11 cellular contexts compared by ENCODE assay signal in genomic region chr2:188984126-188984525, GRCh38. TPM values are rescaled to one million over a fixed set of nuclear protein-coding genes. Genes with fewer than 3 reads are reported as not detected.
A peak's percentile ranks its signal among the peaks of the same experiment; 100 is the strongest.
DNase-seq lines count a peak whose midpoint lies in the region; ATAC-seq and TF ChIP-seq lines count a peak whose summit lies in the region.
"Had no signal": no experiment of that assay in that cellular context is flagged by ENCODE, and none has a peak within 500 bp of the region (broad histone marks: within the 10 kb centered on the region; RNA-seq: fewer than 3 reads in every experiment).

No MANE protein-coding gene starts in this region.

- intact Hi-C loops in naive thymus-derived CD4-positive, alpha-beta T cell (cut with micrococcal nuclease): no loop called here
- intact Hi-C loops in lower lobe of right lung (cut with DNase I): no loop called here

- no peaks in the 10 kb centered on the region for H3K27me3 ChIP-seq in AG04450 (ENCODE audit: control insufficient read depth, insufficient read depth, low read length)
- H3K27me3 ChIP-seq in naive thymus-derived CD4-positive, alpha-beta T cell (ENCODE audit: control insufficient read depth in 2 of 2, insufficient read depth in 2 of 2, low read length in 2 of 2): no peaks in the 10 kb centered on the region
- H3K27me3 ChIP-seq in lower lobe of right lung (ENCODE audit: low read depth): no peaks in the 10 kb centered on the region

- TF ChIP-seq CTCF in AG04450 (IDR thresholded peaks at IDR 0.05; ENCODE audit: low read depth, low read length) (peak; percentile 46), lower lobe of right lung (IDR thresholded peaks at IDR 0.05) (no peak)

- POLR2A ChIA-PET in AG04450 (lab: Yijun Ruan, JAX): interaction anchor here (1.3 to 1.6 kb wide), 2 partner anchors 21 to 30 kb away, joined by 3 to 4 read pairs; no protein-coding TSS in a partner anchor
- POLR2A ChIA-PET in naive thymus-derived CD4-positive, alpha-beta T cell (lab: Charles Lee): no interaction called here

- no peaks in the 10 kb centered on the region for H3K4me1 ChIP-seq in naive thymus-derived CD4-positive, alpha-beta T cell (ENCODE audit: control insufficient read depth in 2 of 2, insufficient read depth in 2 of 2, low read length in 2 of 2)
- no peaks in the 10 kb centered on the region for H3K4me1 ChIP-seq in lower lobe of right lung

- H3K36me3 Mint-ChIP-seq in naive thymus-derived CD4-positive, alpha-beta T cell: no peaks in the 10 kb centered on the region

- DNase-seq in AG04450 (ENCODE audit: low read depth, low spot score) (no peak), LHCN-M2 (ENCODE audit: low read depth) (peak; percentile 60), dedifferentiated amniotic fluid mesenchymal stem cell (ENCODE audit: extremely low spot score) (peak; percentile 75), myocyte (ENCODE audit: low read depth) (peak; percentile 59), NCI-H187 (lab: John Stamatoyannopoulos, UW) (no peak), HCEC 1CT (no peak), lower lobe of right lung (no peak)
- DNase-seq in naive thymus-derived CD4-positive, alpha-beta T cell: no peak
- DNase-seq: activated naive CD4-positive, alpha-beta T cell treated with anti-CD3 and anti-CD28 coated beads, Interleukin-2, amount 50 U/mL, for 16 hours; DMS79 treated with DMSO at 0.1 percent for 48 hours; WERI-Rb-1 had no signal

- H3K27me3 Mint-ChIP-seq in naive thymus-derived CD4-positive, alpha-beta T cell: peaks cover 0 to 4% (median under 1%) of the 10 kb centered on the region in 5 donors

- H3K4me3 ChIP-seq in AG04450 (ENCODE audit: low read depth, low read length): no peak overlapping the region
- H3K4me3 ChIP-seq in naive thymus-derived CD4-positive, alpha-beta T cell (ENCODE audit: low read length): no peak overlapping the region
- no peak overlapping the region for H3K4me3 ChIP-seq in lower lobe of right lung

- no peak overlapping the region for H3K27ac Mint-ChIP-seq in naive thymus-derived CD4-positive, alpha-beta T cell

- H3K9me3 ChIP-seq in AG04450 (ENCODE audit: control insufficient read depth, insufficient read depth, low read length): no peaks in the 10 kb centered on the region
- no peaks in the 10 kb centered on the region for H3K9me3 ChIP-seq in naive thymus-derived CD4-positive, alpha-beta T cell (ENCODE audit: control insufficient read depth in 2 of 3, low read length in 3 of 3)
- H3K9me3 ChIP-seq in lower lobe of right lung: no peaks in the 10 kb centered on the region

- no peaks in the 10 kb centered on the region for H3K36me3 ChIP-seq in naive thymus-derived CD4-positive, alpha-beta T cell (ENCODE audit: control insufficient read depth in 2 of 3, insufficient read depth in 3 of 3, low read length in 3 of 3)
- H3K36me3 ChIP-seq in lower lobe of right lung: no peaks in the 10 kb centered on the region
- H3K36me3 ChIP-seq: WERI-Rb-1 had no signal

- H3K4me3 Mint-ChIP-seq in naive thymus-derived CD4-positive, alpha-beta T cell: no peak overlapping the region

- no peaks in the 10 kb centered on the region for H3K4me1 Mint-ChIP-seq in naive thymus-derived CD4-positive, alpha-beta T cell

- no peak for ATAC-seq in naive thymus-derived CD4-positive, alpha-beta T cell
- no peak for ATAC-seq in lower lobe of right lung

- no peaks in the 10 kb centered on the region for H3K9me3 Mint-ChIP-seq in naive thymus-derived CD4-positive, alpha-beta T cell

- CTCF ChIA-PET in AG04450 (lab: Charles Lee): interaction anchor here (0.6 to 4.1 kb wide), 11 partner anchors 9 to 465 kb away, joined by 3 to 56 read pairs (median 4); partner anchors contain the start of gene COL3A1
- CTCF ChIA-PET in naive thymus-derived CD4-positive, alpha-beta T cell (lab: Charles Lee): no interaction called here

- H3K27ac ChIP-seq in AG04450 (ENCODE audit: low read depth, low read length): no peak overlapping the region
- H3K27ac ChIP-seq in naive thymus-derived CD4-positive, alpha-beta T cell (ENCODE audit: low read depth, low read length): no peak overlapping the region
- no peak overlapping the region for H3K27ac ChIP-seq in lower lobe of right lung
- H3K27ac ChIP-seq: WERI-Rb-1 had no signal

RNA-seq across cellular contexts. Expression of gene COL3A1, which starts 10.0 kb away (rescaled TPM):
- 1,314 and 1,396 TPM in 2 replicates for polyA plus RNA-seq in AG04450 (2011; rRNA removed)
- polyA minus RNA-seq in AG04450 (2011; rRNA and poly(A)+ RNA removed): 1,277 and 1,281 TPM in 2 replicates
- 569 and 602 TPM in 2 replicates for total RNA-seq in LHCN-M2 (2014; rRNA removed)
- polyA plus RNA-seq in LHCN-M2 (2012): 167 TPM
- total RNA-seq in myocyte: 1,311 and 1,575 TPM in 2 replicates
- 1,093 TPM for polyA plus RNA-seq in myocyte (2012)
- total RNA-seq in naive thymus-derived CD4-positive, alpha-beta T cell: under 1 TPM in 1 of 5 experiments, not detected in 4; 0.27 TPM
- not detected for polyA plus RNA-seq in naive thymus-derived CD4-positive, alpha-beta T cell
- 187 TPM for total RNA-seq in lower lobe of right lung

Comparison
In these comparisons a context has a peak if more than half of its experiments do, and no peak if none do; other contexts are left out.
1. DNase-seq: peak in LHCN-M2 (single experiment), dedifferentiated amniotic fluid mesenchymal stem cell (single experiment) and myocyte (single experiment); none in AG04450 (single experiment), NCI-H187 (0 of 2), HCEC 1CT (single experiment), naive thymus-derived CD4-positive, alpha-beta T cell (0 of 9) and lower lobe of right lung (single experiment).
2. RNA of gene COL3A1, which starts 10.0 kb away (total RNA-seq): 1,311 to 1,575 TPM in myocyte, 569 to 602 TPM in LHCN-M2 and 187 TPM in lower lobe of right lung (single experiment); 0.27 TPM in naive thymus-derived CD4-positive, alpha-beta T cell; every median in the first group is over 100 times any median in the second.